ENCODE assay signal across 9 cellular contexts in the genomic region with DNA sequence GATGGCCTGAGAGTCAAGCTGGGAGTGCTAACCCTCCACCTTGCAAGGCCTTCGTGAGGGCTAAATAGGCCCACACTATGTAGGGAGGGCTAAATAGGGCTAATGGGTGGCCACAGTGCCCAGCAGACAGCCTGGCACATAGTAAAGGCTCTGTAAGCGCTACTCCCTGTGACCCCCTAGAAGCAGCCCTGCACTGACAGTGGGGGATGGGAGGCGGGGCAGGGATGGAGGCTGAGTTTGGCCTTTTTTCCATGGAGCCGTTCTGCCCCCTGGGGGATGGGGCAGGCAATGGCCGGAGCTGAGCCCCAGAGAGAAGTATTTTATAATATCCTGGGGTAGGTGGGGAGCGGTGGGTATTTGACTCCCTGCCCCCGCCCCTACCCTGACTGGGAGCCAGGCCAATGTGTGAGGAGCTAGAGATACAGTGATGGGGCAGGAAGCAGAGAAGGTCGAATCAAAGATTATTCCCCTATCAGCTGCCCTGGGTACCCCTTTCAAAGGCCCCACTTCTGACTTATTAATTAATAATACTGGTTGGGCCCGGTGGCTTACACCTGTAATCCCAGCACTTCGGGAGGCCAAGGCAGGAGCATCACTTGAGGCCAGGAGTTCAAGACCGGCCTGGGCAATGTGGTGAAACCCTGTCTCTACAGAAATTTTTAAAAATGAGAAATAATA. TPM values are rescaled to one million over a fixed set of nuclear protein-coding genes. Genes with fewer than 3 reads are reported as not detected.
DNase-seq lines count a peak whose midpoint lies in the region; ATAC-seq, FAIRE-seq and TF ChIP-seq lines count a peak whose summit lies in the region.
"Had no signal": no experiment of that assay in that cellular context is flagged by ENCODE, and none has a peak within 500 bp of the region (broad histone marks: within the 10 kb centered on the region; RNA-seq: fewer than 3 reads in every experiment).

No MANE protein-coding gene starts in this region.

- 11% methylated on average over 11 of the region's 11 CpGs for WGBS in A549 (ENCODE audit: missing lambda C conversion rate)
- 17% methylated on average over 11 of the region's 11 CpGs for WGBS in GM12878 (ENCODE audit: insufficient coverage, insufficient replicate concordance, low lambda C conversion rate, missing lambda C conversion rate)

- DNase-seq in A549 (ENCODE audit: low read depth in 1 of 2, low spot score in 1 of 2) (peak; percentile 34 to 82), NCI-H748 (lab: John Stamatoyannopoulos, UW; ENCODE audit: unreplicated experiment) (peak; percentile 15), GM12878 (ENCODE audit: low read depth, low spot score) (no peak), iPS-NIHi7 (ENCODE audit: extremely low spot score) (peak; percentile 98), NOMO-1 treated with dmso at 0.1 percent for 144 hours (lab: John Stamatoyannopoulos, UW; ENCODE audit: unreplicated experiment) (no peak)
- peak; percentile 15 for DNase-seq in stimulated activated CD4-positive, alpha-beta T cell treated with anti-CD3 and anti-CD28 coated beads, Interleukin-4, amount 100 ng/mL, for 1 hour

- H3K4me1 ChIP-seq in A549 (no peaks in the 10 kb centered on the region), GM12878 (ENCODE audit: control insufficient read depth, insufficient read depth, low read length) (no peaks in the 10 kb centered on the region)

- no peak overlapping the region for H3K27ac ChIP-seq in A549
- H3K27ac ChIP-seq in GM12878 (ENCODE audit: control insufficient read depth, insufficient read depth) = no peak overlapping the region

- intact Hi-C loops in GM12878 (cut with micrococcal nuclease; ENCODE audit: unreplicated experiment) = loop anchor here (1.0 kb wide), 2 partner anchors 226 to 256 kb away; no protein-coding TSS in a partner anchor

- peak; percentile 88 to 90 for TF ChIP-seq RAD21 in A549 (conservative IDR thresholded peaks at IDR 0.05 in 1 of 2, IDR thresholded peaks at IDR 0.05 in 1 of 2)
- TF ChIP-seq RAD21 in GM12878 (IDR thresholded peaks at IDR 0.05; ENCODE audit: insufficient read depth, low read depth, low read length) = peak; percentile 66

- H3K79me2 ChIP-seq in GM12878 (ENCODE audit: control insufficient read depth, insufficient read depth, low read length) = no peaks in the 10 kb centered on the region

- H3K4me2 ChIP-seq in A549 (no peak overlapping the region), GM12878 (ENCODE audit: control insufficient read depth, insufficient read depth) (no peak overlapping the region)

- H3K4me3 ChIP-seq in A549 = no peak overlapping the region
- no peak overlapping the region for H3K4me3 ChIP-seq in GM12878

- POLR2A ChIA-PET in A549 (lab: Yijun Ruan, JAX) = no interaction called here
- POLR2A ChIA-PET in GM12878 (lab: Charles Lee) = no interaction called here

- H3K9me3 ChIP-seq in A549 (no peaks in the 10 kb centered on the region), GM12878 (replicated peaks; ENCODE audit: control insufficient read depth, insufficient read depth, low read length) (no peaks in the 10 kb centered on the region; the same call in 2 of the 3 replicates)

- H3K27me3 ChIP-seq in GM12878 (replicated peaks in 1 of 2; ENCODE audit: control insufficient read depth in 2 of 2, insufficient read depth in 2 of 2, low read length in 1 of 2) = no peaks in the 10 kb centered on the region; a peak in 1 of 4 replicates

- no peaks in the 10 kb centered on the region for H3K36me3 ChIP-seq in GM12878 (ENCODE audit: control insufficient read depth in 2 of 2, insufficient read depth in 2 of 2, low read length in 1 of 2)

- no peak overlapping the region for H3K9ac ChIP-seq in GM12878 (ENCODE audit: control insufficient read depth, insufficient read depth, low read length)

- FAIRE-seq in A549 (lab: Jason Lieb, UNC) (no peak), GM12878 (lab: Jason Lieb, UNC) (no peak)

- TF ChIP-seq POLR2A in A549 (IDR thresholded peaks at IDR 0.05; ENCODE audit: low read length) (no peak), GM12878 (IDR thresholded peaks at IDR 0.05; ENCODE audit: low read depth, low read length) (no peak)

- H2AFZ ChIP-seq in GM12878 (ENCODE audit: control insufficient read depth, low read depth, low read length) = no peak overlapping the region

- RAD21 ChIA-PET in GM12878 (lab: Charles Lee; ENCODE audit: unreplicated experiment) = interaction anchor here (0.6 to 1.2 kb wide), 3 partner anchors 226 to 256 kb away, joined by 4 to 8 read pairs (median 5); no protein-coding TSS in a partner anchor

- in situ Hi-C loops in GM12878 (cut with MboI) = no loop called here

- CTCF ChIA-PET in A549 (lab: Yijun Ruan, JAX) (interaction anchor here (0.6 to 10.3 kb wide), 27 partner anchors 10 to 513 kb away, joined by 3 to 129 read pairs (median 4); partner anchors contain the start of gene C1QA), GM12878 (lab: Yijun Ruan, JAX) (interaction anchor here (0.7 to 1.8 kb wide), 8 partner anchors 26 to 379 kb away, joined by 3 to 18 read pairs (median 3); no protein-coding TSS in a partner anchor)

- SMC1A ChIA-PET in GM12878 (lab: Charles Lee; ENCODE audit: uncharacterized antibody, unreplicated experiment) = interaction anchor here (1.6 kb wide), 1 partner anchor 226 kb away, joined by 6 read pairs; no protein-coding TSS in a partner anchor

- no peaks in the 10 kb centered on the region for H4K20me1 ChIP-seq in GM12878 (ENCODE audit: control insufficient read depth, insufficient read depth)

- TF ChIP-seq CTCF in A549 (IDR thresholded peaks at IDR 0.05) = peak; percentile 64
- peak; percentile 68 for TF ChIP-seq CTCF in GM12872 (IDR thresholded peaks at IDR 0.05; ENCODE audit: insufficient read depth, low read depth, low read length)
- peak; percentile 65 to 74 (median 71) for TF ChIP-seq CTCF in GM12878 (IDR thresholded peaks at IDR 0.05 in 2 of 3, conservative IDR thresholded peaks at IDR 0.05 in 1 of 3; ENCODE audit: control insufficient read depth in 2 of 3, extremely low read depth in 1 of 3, insufficient read depth in 1 of 3, low read depth in 3 of 3, low read length in 3 of 3)

- no TSS peak for BruUV-seq in GM12878 (replicated peaks; lab: Mats Ljungman, UMichigan)

- TF ChIP-seq EP300 in A549 (IDR thresholded peaks at IDR 0.05) (no peak), GM12878 (IDR thresholded peaks at IDR 0.05; ENCODE audit: borderline replicate concordance in 1 of 2, control insufficient read depth in 1 of 2, low read depth in 2 of 2, low read length in 2 of 2) (no peak)

- ATAC-seq in A549 = peak; percentile 80 to 91; a peak in 5 of 6 replicates
- ATAC-seq in GM12878 = peak; percentile 76
- ATAC-seq in GM19351 (IDR thresholded peaks at IDR 0.05; ENCODE audit: unreplicated experiment) = no peak

TF ChIP-seq in A549, 52 proteins besides CTCF, POLR2A, EP300 and RAD21 (continues in another document):
- TF ChIP-seq MAZ (IDR thresholded peaks at IDR 0.05; ENCODE audit: borderline replicate concordance, low read depth, low read length) (no peak), CHD4 (IDR thresholded peaks at IDR 0.05; ENCODE audit: borderline replicate concordance) (no peak)
- TF ChIP-seq, protein P1, sequence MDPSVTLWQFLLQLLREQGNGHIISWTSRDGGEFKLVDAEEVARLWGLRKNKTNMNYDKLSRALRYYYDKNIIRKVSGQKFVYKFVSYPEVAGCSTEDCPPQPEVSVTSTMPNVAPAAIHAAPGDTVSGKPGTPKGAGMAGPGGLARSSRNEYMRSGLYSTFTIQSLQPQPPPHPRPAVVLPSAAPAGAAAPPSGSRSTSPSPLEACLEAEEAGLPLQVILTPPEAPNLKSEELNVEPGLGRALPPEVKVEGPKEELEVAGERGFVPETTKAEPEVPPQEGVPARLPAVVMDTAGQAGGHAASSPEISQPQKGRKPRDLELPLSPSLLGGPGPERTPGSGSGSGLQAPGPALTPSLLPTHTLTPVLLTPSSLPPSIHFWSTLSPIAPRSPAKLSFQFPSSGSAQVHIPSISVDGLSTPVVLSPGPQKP (IDR thresholded peaks at IDR 0.05; ENCODE audit: low read depth, low read length) = no peak

TF ChIP-seq in GM12878, 131 proteins besides CTCF, POLR2A, EP300 and RAD21 (continues in another document):
- TF ChIP-seq SP1 (IDR thresholded peaks at IDR 0.05; ENCODE audit: low read depth, low read length) (no peak), ATF2 (IDR thresholded peaks at IDR 0.05; ENCODE audit: low read length) (no peak), SMC3 (IDR thresholded peaks at IDR 0.05; ENCODE audit: borderline replicate concordance, low read length) (peak; percentile 63)

RNA-seq across cellular contexts. Expression of gene LACTBL1, which starts 42.3 kb away (rescaled TPM):
- polyA plus RNA-seq in A549 (2011; rRNA removed) (not detected in 2 replicates), A549 (2017; fragmentation: RNase III; extraction: RNeasy Plus Mini Kit Qiagen cat#74134 plus additional on column Dnase treatment) (not detected in 3 replicates), GM12878 (2011; rRNA removed) (not detected in 2 replicates), GM12878 (2014; fragmentation: Illumina TruSeq; extraction: Trizol) (not detected in 2 replicates), GM12878 (2014; fragmentation: Nextera tagmentation; extraction: Ambion mirVana) (not detected), GM12878 (2014; rRNA removed) (0.08 TPM in 1 of 2 replicates, not detected in the other), GM12878 (2016; fragmentation: Nextera tagmentation; extraction: Ambion mirVana) (not detected)
- polyA plus RNA-seq in A549 (2012; cell fraction: cytosol; rRNA removed) = not detected in 2 replicates
- not detected in 2 replicates for polyA plus RNA-seq in A549 (2012; cell fraction: nucleus; rRNA removed)
- polyA minus RNA-seq in A549 (2011; rRNA and poly(A)+ RNA removed) = not detected in 2 replicates
- not detected in 2 replicates for total RNA-seq in GM12878 (2013; cell fraction: nucleolus; rRNA removed)
- total RNA-seq in GM12878 (2014; rRNA removed) (not detected in 2 replicates), GM12878 (2014; rRNA removed; fragmentation: Illumina TruSeq; extraction: Trizol) (not detected in 2 replicates), GM12878 (2021) (not detected in 2 replicates)
- polyA plus RNA-seq in GM12878 (2011; ENCODE audit: low read depth) = not detected
- not detected in 2 replicates for polyA plus RNA-seq in GM12878 (2011; cell fraction: cytosol; rRNA removed)
- not detected in 2 replicates for polyA plus RNA-seq in GM12878 (2011; cell fraction: nucleus; rRNA removed)
- not detected in 2 replicates for polyA plus RNA-seq in GM12878 (2012)
- polyA minus RNA-seq in GM12878 (2011; rRNA and poly(A)+ RNA removed) = not detected in 2 replicates
- polyA minus RNA-seq in GM12878 (2011; cell fraction: cytosol; rRNA and poly(A)+ RNA removed) = not detected in 2 replicates
- polyA minus RNA-seq in GM12878 (2011; cell fraction: nucleus; rRNA and poly(A)+ RNA removed) = not detected in 2 replicates
- polyA plus RNA-seq: esophagus had no signal

Comparison
In these comparisons a context has a peak if more than half of its experiments do, and no peak if none do; other contexts are left out.
1. DNase-seq: peak in A549 (2 of 2), NCI-H748 (single experiment), iPS-NIHi7 (single experiment) and stimulated activated CD4-positive, alpha-beta T cell treated with anti-CD3 and anti-CD28 coated beads, Interleukin-4, amount 100 ng/mL, for 1 hour (single experiment); none in GM12878 (single experiment) and NOMO-1 treated with dmso at 0.1 percent for 144 hours (single experiment).
2. Of the 24 proteins assayed by ChIP-seq in both GM12878 and A549: peak only in GM12878: none; only in A549: none; in both: CTCF, RAD21 and SMC3; in neither: 21.
3. Peak in every context shown above with its lines, with median percentiles within 50 percentile points of each other: CTCF ChIP-seq.